31 cellular contexts compared by ENCODE assay signal in genomic region chr17:48825446-48826381, GRCh38. TPM values are rescaled to one million over a fixed set of nuclear protein-coding genes. Genes with fewer than 3 reads are reported as not detected.
DNase-seq lines count a peak whose midpoint lies in the region; ATAC-seq, FAIRE-seq and TF ChIP-seq lines count a peak whose summit lies in the region.
"Had no signal": no experiment of that assay in that cellular context is flagged by ENCODE, and none has a peak within 500 bp of the region (broad histone marks: within the 10 kb centered on the region; RNA-seq: fewer than 3 reads in every experiment).

No MANE protein-coding gene starts in this region.

- CTCF ChIA-PET in H1 (lab: Charles Lee; ENCODE audit: partially characterized antibody) = interaction anchor here (1.0 to 88.5 kb wide), 5 partner anchors 11 to 39 kb away, joined by 3 to 2590 read pairs (median 6); partner anchors contain the start of gene ATP5MC1

- no peak for TF ChIP-seq EP300 in H1 (IDR thresholded peaks at IDR 0.05; ENCODE audit: borderline replicate concordance in 1 of 2, low read depth in 2 of 2, low read length in 2 of 2)

- H3K27me3 ChIP-seq in Karpas-422 (ENCODE audit: low read length) (no peaks in the 10 kb centered on the region), H1 (replicated peaks in 1 of 4; ENCODE audit: control insufficient read depth in 3 of 4, extremely low read depth in 1 of 4, insufficient read depth in 3 of 4, low read length in 3 of 4) (no peaks in the 10 kb centered on the region)
- H3K27me3 ChIP-seq: BLaER1, cardiac muscle cell, upper lobe of right lung had no signal

- no peak overlapping the region for H2AK5ac ChIP-seq in H1 (ENCODE audit: low read depth, low read length)

- no peak overlapping the region for H3K4me3 ChIP-seq in Karpas-422 (ENCODE audit: low read length)
- H3K4me3 ChIP-seq in H1 (ENCODE audit: extremely low read depth in 1 of 4, insufficient read depth in 2 of 4, low read depth in 3 of 4, low read length in 4 of 4) = no peak overlapping the region
- H3K4me3 ChIP-seq: BLaER1, cardiac muscle cell, gastrocnemius medialis, GM12878, psoas muscle, stomach, upper lobe of right lung had no signal

- H3K56ac ChIP-seq in H1 (replicated peaks; ENCODE audit: insufficient read length, low read depth, low read length) = no peak overlapping the region

- H2BK12ac ChIP-seq in H1 (ENCODE audit: low read depth, low read length) = no peak overlapping the region

- DNase-seq in A172 (ENCODE audit: low spot score) = peak; percentile 77
- peak; percentile 36 for DNase-seq in Karpas-422
- DNase-seq in H1 (ENCODE audit: low read depth in 1 of 2, low spot score in 2 of 2) = no peak
- no peak for DNase-seq in dermis blood vessel endothelial cell
- DNase-seq in midbrain (lab: John Stamatoyannopoulos, UW) = no peak
- DNase-seq in stimulated activated CD4-positive, alpha-beta T cell treated with anti-CD3 and anti-CD28 coated beads, Interleukin-4, amount 100 ng/mL, for 4 hours = no peak
- no peak for DNase-seq in activated effector memory CD4-positive, alpha-beta T cell treated with Interleukin-2 at 50 U/mL for 16 hours
- DNase-seq: 8988T; activated CD4-positive, alpha-beta T cell treated with anti-CD3 and anti-CD28 coated beads for 4 hours; activated CD8-positive, alpha-beta memory T cell treated with anti-CD3 and anti-CD28 coated beads, Interleukin-2, amount 50 U/mL, for 4 hours; activated naive CD8-positive, alpha-beta T cell treated with anti-CD3 and anti-CD28 coated beads, Interleukin-2, amount 50 U/mL, for 24 hours; gastrocnemius medialis; H7; NCI-H1048; NCI-H2081 treated with DMSO at 0.1 percent for 48 hours; NCI-H510A; nephron progenitor cell; psoas muscle; SHP77; small intestine; stimulated activated CD4-positive, alpha-beta T cell treated with anti-CD3 and anti-CD28 coated beads, Interleukin-4, amount 100 ng/mL, for 1 hour; stomach; T-helper 2 cell; upper lobe of right lung had no signal

- no peaks in the 10 kb centered on the region for H3K4me1 ChIP-seq in Karpas-422 (ENCODE audit: low read length)
- no peaks in the 10 kb centered on the region for H3K4me1 ChIP-seq in H1 (replicated peaks in 1 of 4; ENCODE audit: control insufficient read depth in 3 of 4, insufficient read depth in 4 of 4, low read length in 3 of 4)
- H3K4me1 ChIP-seq: psoas muscle, upper lobe of right lung had no signal

- H3K4ac ChIP-seq in H1 (replicated peaks; ENCODE audit: insufficient read length, low read depth, low read length) = no peak overlapping the region

- no peaks in the 10 kb centered on the region for H3K9me2 ChIP-seq in Karpas-422 (replicated peaks; ENCODE audit: insufficient read depth, low read length)

- no peak overlapping the region for H2BK20ac ChIP-seq in H1 (ENCODE audit: low read length)

- no peak overlapping the region for H3K27ac ChIP-seq in Karpas-422 (ENCODE audit: low read length)
- no peak overlapping the region for H3K27ac ChIP-seq in H1 (ENCODE audit: low read depth, low read length)
- H3K27ac ChIP-seq: BLaER1, cardiac muscle cell, gastrocnemius medialis, HL-60, psoas muscle, stomach, upper lobe of right lung had no signal

- no peak overlapping the region for H4K8ac ChIP-seq in H1 (ENCODE audit: extremely low read depth, insufficient read depth, low read length)

- POLR2A ChIA-PET in H1 (lab: Charles Lee; ENCODE audit: partially characterized antibody) = no interaction called here

- H2BK120ac ChIP-seq in H1 (replicated peaks; ENCODE audit: low read depth, low read length) = no peak overlapping the region

- H3K9me3 ChIP-seq in Karpas-422 (ENCODE audit: low read length) (no peaks in the 10 kb centered on the region), H1 (ENCODE audit: insufficient read depth in 2 of 2, low read depth in 1 of 2, low read length in 1 of 2) (no peaks in the 10 kb centered on the region)
- H3K9me3 ChIP-seq: BLaER1, gastrocnemius medialis, psoas muscle, stomach, upper lobe of right lung had no signal

- H3K23me2 ChIP-seq in H1 (ENCODE audit: low read depth, low read length) = no peaks in the 10 kb centered on the region

- no peak overlapping the region for H3K18ac ChIP-seq in H1 (ENCODE audit: extremely low read depth, low read length)

- no peak overlapping the region for H2BK5ac ChIP-seq in H1 (ENCODE audit: low read depth, low read length)

- H4K91ac ChIP-seq in H1 (replicated peaks; ENCODE audit: insufficient read length, low read length) = no peak overlapping the region

- H3K4me2 ChIP-seq in Karpas-422 (ENCODE audit: low read depth, low read length, poor library complexity, severe bottlenecking) (no peak overlapping the region), H1 (ENCODE audit: insufficient read depth in 1 of 2, low read depth in 2 of 2, low read length in 2 of 2) (no peak overlapping the region)
- H3K4me2 ChIP-seq: BLaER1 had no signal

- TF ChIP-seq CTCF in H1 (IDR thresholded peaks at IDR 0.05; ENCODE audit: control extremely low read depth in 1 of 3, insufficient read depth in 1 of 3, low read depth in 1 of 3, low read length in 3 of 3) = no peak

- H3K36me3 ChIP-seq in Karpas-422 (ENCODE audit: insufficient read depth, low read length) (no peaks in the 10 kb centered on the region), H1 (ENCODE audit: control insufficient read depth in 2 of 4, insufficient read depth in 4 of 4, low read length in 3 of 4) (no peaks in the 10 kb centered on the region)
- H3K36me3 ChIP-seq: BLaER1, cardiac muscle cell, gastrocnemius medialis, stomach, upper lobe of right lung had no signal

- TF ChIP-seq POLR2A in H1 (IDR thresholded peaks at IDR 0.05; ENCODE audit: control extremely low read depth in 1 of 2, low read depth in 2 of 2, low read length in 2 of 2) = no peak

- no peak for TF ChIP-seq RAD21 in H1 (IDR thresholded peaks at IDR 0.05 in 1 of 2, conservative IDR thresholded peaks at IDR 0.05 in 1 of 2; ENCODE audit: low read depth in 2 of 2, low read length in 2 of 2)

- H2BK15ac ChIP-seq in H1 (ENCODE audit: low read length) = no peak overlapping the region

- ATAC-seq in SK-N-SH treated with all-trans-retinoic acid at 6 μM for 48 hours = peak; percentile 1; the same call in 2 of the 3 replicates
- ATAC-seq: activated naive CD8-positive, alpha-beta T cell treated with anti-CD3 and anti-CD28 coated beads, Interleukin-2, amount 50 U/mL, for 24 hours; gastrocnemius medialis; GM12878; psoas muscle; upper lobe of right lung had no signal

- H3K14ac ChIP-seq in H1 (ENCODE audit: insufficient read length) = no peak overlapping the region

- no peak for FAIRE-seq in H1 (lab: Jason Lieb, UNC)
- FAIRE-seq: D721Med, GM12878, small intestine had no signal

- H2AFZ ChIP-seq in Karpas-422 (ENCODE audit: low read length) (no peak overlapping the region), H1 (ENCODE audit: low read length) (0 out of 2 replicates have a peak overlapping the region, but pooled peaks have one; percentile 20)

- H3K79me2 ChIP-seq in Karpas-422 (ENCODE audit: low read length) (no peaks in the 10 kb centered on the region), H1 (ENCODE audit: control insufficient read depth in 1 of 2, insufficient read depth in 2 of 2, low read length in 2 of 2) (no peaks in the 10 kb centered on the region)

- no peak overlapping the region for H3K23ac ChIP-seq in H1 (ENCODE audit: insufficient read length)

- no peaks in the 10 kb centered on the region for H3K79me1 ChIP-seq in H1 (ENCODE audit: low read depth, low read length)

- WGBS in H1 (ENCODE audit: extremely low coverage in 1 of 2, insufficient coverage in 1 of 2, insufficient read length in 1 of 2, insufficient replicate concordance in 2 of 2, low coverage in 1 of 2, low lambda C conversion rate in 2 of 2, missing lambda C conversion rate in 1 of 2), 2 experiments = 95% methylated on average over 11 of the region's 11 CpGs; no CpG with 5 or more reads in 1 of the 2 experiments

- H4K5ac ChIP-seq in H1 (ENCODE audit: insufficient read length, low read depth, low read length) = no peak overlapping the region

- H4K20me1 ChIP-seq in Karpas-422 (ENCODE audit: insufficient read depth, low read depth, low read length) (no peaks in the 10 kb centered on the region), H1 (replicated peaks in 1 of 2; ENCODE audit: control insufficient read depth in 1 of 2, insufficient read depth in 2 of 2, low read length in 2 of 2) (no peaks in the 10 kb centered on the region)
- H4K20me1 ChIP-seq: BLaER1 had no signal

- no peak overlapping the region for H3K9ac ChIP-seq in Karpas-422 (ENCODE audit: low read length)
- no peak overlapping the region for H3K9ac ChIP-seq in H1 (replicated peaks in 1 of 4; ENCODE audit: extremely low read depth in 1 of 4, low read depth in 3 of 4, low read length in 3 of 4)
- H3K9ac ChIP-seq: BLaER1 had no signal

TF ChIP-seq in SK-N-SH treated with all-trans-retinoic acid at 6 μM for 48 hours, 23 proteins besides CTCF, POLR2A, EP300 and RAD21 (continues in another document):
- TF ChIP-seq ISL1 (CRISPR knock-in tag; IDR thresholded peaks at IDR 0.05) = no peak

RNA-seq across cellular contexts. Expression of gene CALCOCO2, which starts 5.1 kb away (rescaled TPM):
- 50.3 and 78.4 TPM in 2 replicates for total RNA-seq in A172 (2014; rRNA removed; shearing (Covaris generic))
- 21.8 and 29.7 TPM in 2 replicates for total RNA-seq in Karpas-422 (2014; rRNA removed; shearing (Covaris generic); ENCODE audit: low replicate concordance)
- total RNA-seq in H1 (2021; fragmentation: NEBNext Ultra II Directional; extraction: Animal tissue kit (Norgen Biotek cat#: 25700)) = 27.7 and 31.8 TPM in 2 replicates
- 9.5 and 12.1 TPM in 2 replicates for polyA plus RNA-seq in H1 (2011; rRNA removed)
- 15.2 TPM for polyA plus RNA-seq in H1 (2011; cell fraction: cytosol; rRNA removed)
- 25.9 TPM for polyA plus RNA-seq in H1 (2011; cell fraction: nucleus; rRNA removed)
- polyA plus RNA-seq in H1 (2012, experiment 1 of 2) = 21.1 to 45.2 TPM (median 25.7 TPM) in 4 replicates
- polyA plus RNA-seq in H1 (2012, experiment 2 of 2) = 1.4 TPM
- polyA plus RNA-seq in H1 (2013, experiment 1 of 2) = 16.6 TPM
- 16.6 TPM for polyA plus RNA-seq in H1 (2013, experiment 2 of 2)
- polyA minus RNA-seq in H1 (2011; rRNA and poly(A)+ RNA removed) = 50.5 and 67.3 TPM in 2 replicates
- 18.8 TPM for polyA minus RNA-seq in H1 (2011; cell fraction: cytosol; rRNA and poly(A)+ RNA removed)
- 23.1 TPM for polyA minus RNA-seq in H1 (2011; cell fraction: nucleus; rRNA and poly(A)+ RNA removed)
- 50.2 and 78.3 TPM in 2 replicates for total RNA-seq in dermis blood vessel endothelial cell

RNA-seq across cellular contexts. Expression of gene TTLL6, which starts 8.7 kb away (rescaled TPM):
- total RNA-seq in A172 (2014; rRNA removed; shearing (Covaris generic)) = 0.02 TPM in 1 of 2 replicates, not detected in the other
- not detected in 2 replicates for total RNA-seq in Karpas-422 (2014; rRNA removed; shearing (Covaris generic); ENCODE audit: low replicate concordance)
- total RNA-seq in H1 (2021; fragmentation: NEBNext Ultra II Directional; extraction: Animal tissue kit (Norgen Biotek cat#: 25700)) = 2.6 and 2.7 TPM in 2 replicates
- polyA plus RNA-seq in H1 (2011; rRNA removed) = 4.3 and 5.0 TPM in 2 replicates
- 7.3 TPM for polyA plus RNA-seq in H1 (2011; cell fraction: cytosol; rRNA removed)
- polyA plus RNA-seq in H1 (2011; cell fraction: nucleus; rRNA removed) = 11.8 TPM
- polyA plus RNA-seq in H1 (2012, experiment 1 of 2) = 2.3 to 4.3 TPM (median 3.5 TPM) in 4 replicates
- 0.58 TPM for polyA plus RNA-seq in H1 (2012, experiment 2 of 2)
- polyA plus RNA-seq in H1 (2013, experiment 1 of 2) = 2.8 TPM
- polyA plus RNA-seq in H1 (2013, experiment 2 of 2) = 1.8 TPM
- polyA minus RNA-seq in H1 (2011; rRNA and poly(A)+ RNA removed) = 4.7 and 5.0 TPM in 2 replicates
- polyA minus RNA-seq in H1 (2011; cell fraction: cytosol; rRNA and poly(A)+ RNA removed) = 1.9 TPM
- polyA minus RNA-seq in H1 (2011; cell fraction: nucleus; rRNA and poly(A)+ RNA removed) = 7.1 TPM
- not detected in 2 replicates for total RNA-seq in dermis blood vessel endothelial cell
- total RNA-seq: psoas muscle had no signal
- polyA plus RNA-seq: cardiac muscle cell, IgD-negative memory B cell had no signal

Comparison
In these comparisons a context has a peak if more than half of its experiments do, and no peak if none do; other contexts are left out.
1. DNase-seq: peak in A172 (single experiment) and Karpas-422 (single experiment); none in H1 (0 of 2), dermis blood vessel endothelial cell (single experiment), midbrain (single experiment), stimulated activated CD4-positive, alpha-beta T cell treated with anti-CD3 and anti-CD28 coated beads, Interleukin-4, amount 100 ng/mL, for 4 hours (0 of 2) and activated effector memory CD4-positive, alpha-beta T cell treated with Interleukin-2 at 50 U/mL for 16 hours (single experiment).